ENCODE assay signal across 18 cellular contexts in the genomic region with DNA sequence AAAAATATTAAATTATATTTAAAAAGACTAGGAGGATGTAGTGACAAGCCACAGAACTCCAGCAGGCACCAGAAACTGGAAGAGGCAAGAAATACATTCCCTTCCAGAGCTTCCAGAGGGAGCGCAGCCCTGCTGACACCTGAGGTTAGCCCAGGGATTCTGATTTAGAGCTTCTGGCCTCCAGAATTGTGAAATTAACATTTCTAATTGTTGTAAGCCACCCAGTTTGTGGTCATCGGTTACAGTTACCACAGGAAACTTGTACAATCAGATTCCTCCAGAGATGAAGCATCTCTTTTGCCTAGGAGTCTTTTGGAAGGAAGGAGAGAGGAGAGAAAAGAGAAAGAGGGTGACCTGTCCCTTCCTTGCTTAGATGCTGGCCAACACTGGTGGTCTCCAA. TPM values are rescaled to one million over a fixed set of nuclear protein-coding genes. Genes with fewer than 3 reads are reported as not detected.
DNase-seq lines count a peak whose midpoint lies in the region; ATAC-seq and TF ChIP-seq lines count a peak whose summit lies in the region.
"Had no signal": no experiment of that assay in that cellular context is flagged by ENCODE, and none has a peak within 500 bp of the region (broad histone marks: within the 10 kb centered on the region; RNA-seq: fewer than 3 reads in every experiment).

No MANE protein-coding gene starts in this region.

- no peaks in the 10 kb centered on the region for H3K79me2 ChIP-seq in GM23248 (ENCODE audit: insufficient read depth)

- no peaks in the 10 kb centered on the region for H3K4me1 Mint-ChIP-seq in stimulated activated memory B cell treated with anti-CD40 and anti-IgM and Interleukin-4, amounts not matched to agents 10 μg/mL and 1 μg/mL and 100 μg/mL, for 72 hours
- peaks cover 10% of the 10 kb centered on the region for H3K4me1 Mint-ChIP-seq in osteocyte (ENCODE audit: unreplicated experiment)
- H3K4me1 Mint-ChIP-seq: B cell had no signal

- no peak for ATAC-seq in left ventricle myocardium superior
- ATAC-seq in stimulated activated memory B cell treated with anti-CD40 and anti-IgM and Interleukin-4, amounts not matched to agents 10 μg/mL and 1 μg/mL and 100 μg/mL, for 72 hours = no peak

- no peak overlapping the region for H3K9ac ChIP-seq in GM23248

- intact Hi-C loops in left ventricle myocardium superior (cut with micrococcal nuclease) = no loop called here

- DNase-seq in AG10803 (ENCODE audit: low read depth) (peak; percentile 92), GM23248 (peak; percentile 89), NOMO-1 treated with DMSO at 0.1 percent for 48 hours (lab: John Stamatoyannopoulos, UW; ENCODE audit: unreplicated experiment) (peak; percentile 81), amniotic epithelial cell (ENCODE audit: low read depth) (peak; percentile 91), left ventricle myocardium superior (no peak), osteocyte (ENCODE audit: extremely low spot score, unreplicated experiment) (no peak), D341Med (ENCODE audit: low spot score) (no peak)
- DNase-seq: CD4-positive, alpha-beta memory T cell; DND-41; GDM1; H9; NCI-H1105; NCI-H187; NCI-H446 treated with DMSO at 0.1 percent for 48 hours; NCI-H774; RPMI8226 had no signal

- no peak overlapping the region for H3K4me3 ChIP-seq in AG10803 (ENCODE audit: low read length)
- H3K4me3 ChIP-seq in GM23248 = no peak overlapping the region

- H3F3A ChIP-seq in GM23248 (ENCODE audit: insufficient read depth) = peaks cover 31% of the 10 kb centered on the region

- H3K9me3 ChIP-seq in GM23248 (ENCODE audit: low read depth) = no peaks in the 10 kb centered on the region

- peaks cover 36% of the 10 kb centered on the region for H3K4me1 ChIP-seq in GM23248 (ENCODE audit: insufficient read depth)

- TF ChIP-seq CTCF in AG10803 (conservative IDR thresholded peaks at IDR 0.05; ENCODE audit: low read length) (no peak), osteocyte (IDR thresholded peaks at IDR 0.05) (no peak)

- no peak overlapping the region for H3K27ac Mint-ChIP-seq in stimulated activated memory B cell treated with anti-CD40 and anti-IgM and Interleukin-4, amounts not matched to agents 10 μg/mL and 1 μg/mL and 100 μg/mL, for 72 hours
- H3K27ac Mint-ChIP-seq in osteocyte (ENCODE audit: unreplicated experiment) = no peak overlapping the region
- H3K27ac Mint-ChIP-seq: B cell had no signal

- no peak overlapping the region for H2AFZ ChIP-seq in GM23248

- no peaks in the 10 kb centered on the region for H3K36me3 ChIP-seq in GM23248 (ENCODE audit: low read depth)

- H3K27me3 ChIP-seq in GM23248 (replicated peaks; ENCODE audit: insufficient read depth) = no peaks in the 10 kb centered on the region

- H3K27ac ChIP-seq in GM23248 = no peak overlapping the region

- H3K9me3 Mint-ChIP-seq in stimulated activated memory B cell treated with anti-CD40 and anti-IgM and Interleukin-4, amounts not matched to agents 10 μg/mL and 1 μg/mL and 100 μg/mL, for 72 hours = no peaks in the 10 kb centered on the region
- no peaks in the 10 kb centered on the region for H3K9me3 Mint-ChIP-seq in osteocyte (ENCODE audit: unreplicated experiment)
- H3K9me3 Mint-ChIP-seq: CD4-positive, alpha-beta memory T cell; H9 had no signal

- H3K4me3 Mint-ChIP-seq in stimulated activated memory B cell treated with anti-CD40 and anti-IgM and Interleukin-4, amounts not matched to agents 10 μg/mL and 1 μg/mL and 100 μg/mL, for 72 hours = no peak overlapping the region
- no peak overlapping the region for H3K4me3 Mint-ChIP-seq in osteocyte (ENCODE audit: unreplicated experiment)
- H3K4me3 Mint-ChIP-seq: B cell; CD4-positive, alpha-beta memory T cell; H9 had no signal

- peaks cover 31% of the 10 kb centered on the region for H3K27me3 Mint-ChIP-seq in stimulated activated memory B cell treated with anti-CD40 and anti-IgM and Interleukin-4, amounts not matched to agents 10 μg/mL and 1 μg/mL and 100 μg/mL, for 72 hours
- no peaks in the 10 kb centered on the region for H3K27me3 Mint-ChIP-seq in osteocyte (ENCODE audit: unreplicated experiment)
- H3K27me3 Mint-ChIP-seq: CD4-positive, alpha-beta memory T cell had no signal

- H3K9me2 ChIP-seq in GM23248 (ENCODE audit: insufficient read depth) = no peaks in the 10 kb centered on the region

- no peaks in the 10 kb centered on the region for H3K36me3 Mint-ChIP-seq in stimulated activated memory B cell treated with anti-CD40 and anti-IgM and Interleukin-4, amounts not matched to agents 10 μg/mL and 1 μg/mL and 100 μg/mL, for 72 hours
- no peaks in the 10 kb centered on the region for H3K36me3 Mint-ChIP-seq in osteocyte (ENCODE audit: unreplicated experiment)
- H3K36me3 Mint-ChIP-seq: CD4-positive, alpha-beta memory T cell had no signal

- 14 to 25% methylated on average over 2 of the region's 2 CpGs for WGBS in GM23248 (ENCODE audit: low coverage in 1 of 2, low lambda C conversion rate in 2 of 2, missing lambda C conversion rate in 2 of 2), 2 experiments

- H4K20me1 ChIP-seq in GM23248 (ENCODE audit: insufficient read depth) = no peaks in the 10 kb centered on the region

- in situ Hi-C loops in GM23248 (cut with MboI) = no loop called here

- peak overlapping the region; percentile 11 for H3K4me2 ChIP-seq in GM23248 (ENCODE audit: unreplicated experiment)

RNA-seq across cellular contexts. Expression of a gene that starts 6.4 kb away (rescaled TPM):
- 17.7 and 19.7 TPM in 2 replicates for total RNA-seq in GM23248 (2014; rRNA removed; shearing (Covaris generic))
- polyA plus RNA-seq in GM23248 (2016; fragmentation: Nextera tagmentation; extraction: Ambion mirVana) = 13.6 and 15.5 TPM in 2 replicates
- total RNA-seq in left ventricle myocardium superior (1.0 TPM), osteocyte (40.9 and 43.5 TPM in 2 replicates)

Comparison
In these comparisons a context has a peak if more than half of its experiments do, and no peak if none do; other contexts are left out.
1. DNase-seq: peak in AG10803 (single experiment), GM23248 (single experiment), NOMO-1 treated with DMSO at 0.1 percent for 48 hours (single experiment) and amniotic epithelial cell (single experiment); none in left ventricle myocardium superior (single experiment), osteocyte (single experiment) and D341Med (single experiment).